In the genomic region with DNA sequence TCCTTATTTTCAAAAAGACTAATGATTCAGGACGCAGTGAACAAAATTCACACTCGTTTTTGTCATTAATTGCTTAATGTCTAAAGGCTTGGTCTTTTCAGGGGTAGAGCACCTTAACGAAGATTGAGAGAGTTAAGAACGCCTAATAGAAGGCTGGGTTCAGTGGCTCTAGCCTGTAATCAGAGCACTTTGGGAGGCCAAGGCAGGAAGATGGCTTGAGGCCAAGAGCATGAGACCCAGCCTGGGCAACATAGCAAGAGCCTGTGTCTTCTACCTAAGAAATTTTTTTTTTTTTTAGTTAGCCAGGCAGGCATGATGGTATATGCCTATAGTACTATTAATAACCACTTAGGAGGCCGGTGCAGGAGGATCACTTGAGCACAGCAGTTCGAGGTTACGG, we compare ENCODE assay signal across 25 cellular contexts.
"Had no signal": no experiment of that assay in that cellular context is flagged by ENCODE, and none has a peak within 500 bp of the region (broad histone marks: within the 10 kb centered on the region; RNA-seq: fewer than 3 reads in every experiment).

No MANE protein-coding gene starts in this region.

- H3K27ac ChIP-seq: left ventricle myocardium inferior, pancreas, prostate gland, sigmoid colon, spleen, suprapubic skin, thoracic aorta, tibial artery, uterus had no signal

- H3K27me3 ChIP-seq: pancreas, sigmoid colon, spleen, suprapubic skin, tibial artery, uterus had no signal

- H3K9me3 ChIP-seq: left ventricle myocardium inferior, mucosa of descending colon, pancreas, prostate gland, sigmoid colon, spleen, suprapubic skin, thoracic aorta, tibial artery, uterus had no signal

- ATAC-seq: mucosa of descending colon; naive thymus-derived CD4-positive, alpha-beta T cell; natural killer cell treated with Interleukin-12 subunit alpha and Interleukin-12 subunit beta and Interleukin-15 and Interleukin-18, amount 100 ng/mL, for 72 hours; pancreas; right cardiac atrium; stimulated activated effector memory CD8-positive, alpha-beta T cell treated with anti-CD3 and anti-CD28 coated beads, Interleukin-12 subunit alpha, Interleukin-12 subunit beta, amount 100 ng/mL, for 72 hours had no signal

- H3K4me1 ChIP-seq: prostate gland, uterus had no signal

- H3K4me3 ChIP-seq: left ventricle myocardium inferior, lung, mucosa of descending colon, pancreas, prostate gland, sigmoid colon, spleen, suprapubic skin, thoracic aorta, tibial artery, uterus had no signal

- H3K36me3 ChIP-seq: left ventricle myocardium inferior, pancreas, prostate gland, suprapubic skin, thoracic aorta, uterus had no signal

- DNase-seq: hypothalamus; immature natural killer cell; kidney; left ventricle myocardium inferior; midbrain; mucosa of descending colon; naive thymus-derived CD4-positive, alpha-beta T cell; nucleus accumbens; pancreas; retina; right cardiac atrium; sigmoid colon; small intestine; spleen; stimulated activated CD4-positive, alpha-beta T cell treated with anti-CD3 and anti-CD28 coated beads, Interleukin-4, amount 100 ng/mL, for 24 hours; stimulated activated naive CD4-positive, alpha-beta T cell; tibial artery; uterus had no signal

- FAIRE-seq: islet of Langerhans, kidney, pancreas, small intestine had no signal
